ENCODE assay signal across 34 cellular contexts in genomic region chr10:115914475-115914874, GRCh38.
A peak's percentile ranks its signal among the peaks of the same experiment; 100 is the strongest.
DNase-seq lines count a peak whose midpoint lies in the region; ATAC-seq, FAIRE-seq and TF ChIP-seq lines count a peak whose summit lies in the region.
"Had no signal": no experiment of that assay in that cellular context is flagged by ENCODE, and none has a peak within 500 bp of the region (broad histone marks: within the 10 kb centered on the region; RNA-seq: fewer than 3 reads in every experiment).

No MANE protein-coding gene starts in this region.

- H4K20me1 ChIP-seq in HepG2 (ENCODE audit: insufficient read depth, low read length) (no peaks in the 10 kb centered on the region), IMR-90 (ENCODE audit: insufficient read depth, low read length) (no peaks in the 10 kb centered on the region)
- H4K20me1 ChIP-seq: BLaER1; BLaER1 treated with 17β-estradiol and CSF1 and Interleukin-3, amounts not matched to agents 10 nM and 100 nM had no signal

- H2AFZ ChIP-seq in HepG2 (ENCODE audit: low read length), result no peak overlapping the region
- peak overlapping the region; percentile 35 for H2AFZ ChIP-seq in IMR-90 (replicated peaks; ENCODE audit: low read length, poor library complexity)
- H2AFZ ChIP-seq in trophoblast cell (ENCODE audit: insufficient read depth, low read length, poor library complexity), result no peak overlapping the region

- TF ChIP-seq RAD21 in HepG2 (CRISPR knock-in tag; IDR thresholded peaks at IDR 0.05) (no peak), IMR-90 (IDR thresholded peaks at IDR 0.05; ENCODE audit: low read length) (no peak)

- H4K12ac ChIP-seq in trophoblast cell (ENCODE audit: low read depth, low read length), result no peak overlapping the region

- H4K91ac ChIP-seq in IMR-90 (ENCODE audit: insufficient read depth, low read depth, low read length) (no peak overlapping the region), trophoblast cell (ENCODE audit: low read depth, low read length) (no peak overlapping the region)

- H3K23ac ChIP-seq in IMR-90 (ENCODE audit: low read depth, low read length), result no peak overlapping the region
- H3K23ac ChIP-seq in trophoblast cell (ENCODE audit: low read length), result peak overlapping the region; percentile 45

- no peak for DNase-seq in HepG2 (ENCODE audit: low spot score)
- no peak for DNase-seq in right lobe of liver
- no peak for DNase-seq in IMR-90
- DNase-seq in RCC 7860 (ENCODE audit: low spot score), result peak; percentile 60
- DNase-seq in trophoblast cell, result no peak
- no peak for DNase-seq in stimulated activated CD4-positive, alpha-beta T cell treated with anti-CD3 and anti-CD28 coated beads, Interleukin-12 subunit alpha, Interleukin-12 subunit beta, amount 100 ng/mL, for 4 hours
- DNase-seq in iPS-NIHi7 (ENCODE audit: extremely low spot score), result no peak
- DNase-seq in DMS153 (lab: John Stamatoyannopoulos, UW), result no peak
- DNase-seq: 8988T; ACHN; AML-193; BE2C; C1 segment of cervical spinal cord; Caco-2; Calu3; CD4-positive, alpha-beta memory T cell; CD4-positive, alpha-beta T cell; CD4-positive, CD25-positive, alpha-beta regulatory T cell; CD8-positive, alpha-beta memory T cell; CD8-positive, alpha-beta T cell; COR-L47; DMS 273 treated with DMSO at 0.1 percent for 48 hours; DMS53; DMS79; DMS79 treated with DMSO at 0.1 percent for 48 hours; DND-41; EL had no signal

- no peak overlapping the region for H2BK120ac ChIP-seq in IMR-90 (ENCODE audit: low read depth, low read length)
- H2BK120ac ChIP-seq in trophoblast cell (ENCODE audit: insufficient read depth, low read length, poor library complexity), result no peak overlapping the region

- H3K18ac ChIP-seq in IMR-90 (ENCODE audit: low read depth, low read length) (no peak overlapping the region), trophoblast cell (ENCODE audit: low read length) (no peak overlapping the region)

- H3K9me3 ChIP-seq in HepG2 (ENCODE audit: low read length) (no peaks in the 10 kb centered on the region), right lobe of liver (no peaks in the 10 kb centered on the region), IMR-90 (ENCODE audit: control insufficient read depth, insufficient read depth, low read length) (0 out of 2 replicates have a peak, but pooled peaks cover 2% of the 10 kb centered on the region), trophoblast cell (ENCODE audit: insufficient read depth, low read depth, low read length) (peaks cover 2% of the 10 kb centered on the region)
- H3K9me3 ChIP-seq: BE2C, Caco-2 had no signal

- no TSS peak for BruUV-seq in HepG2 (replicated peaks; lab: Mats Ljungman, UMichigan)
- BruUV-seq in IMR-90 (replicated peaks; lab: Mats Ljungman, UMichigan), result no TSS peak

- H4K5ac ChIP-seq in IMR-90 (ENCODE audit: low read depth, low read length), result no peak overlapping the region

- 21% methylated on average over 2 of the region's 3 CpGs for WGBS in HepG2 (ENCODE audit: low lambda C conversion rate)
- WGBS in right lobe of liver (ENCODE audit: insufficient coverage, low coverage, low lambda C conversion rate, missing lambda C conversion rate), result 81% methylated on average over 2 of the region's 3 CpGs
- no CpG with 5 or more reads among the region's 3 CpGs for WGBS in IMR-90 (ENCODE audit: extremely low coverage in 2 of 2, insufficient read length in 1 of 2), 2 experiments
- WGBS in trophoblast cell (ENCODE audit: extremely low coverage, insufficient coverage, insufficient read length), result no CpG with 5 or more reads among the region's 3 CpGs

- POLR2A ChIA-PET in HepG2 (lab: Yijun Ruan, JAX), result no interaction called here
- POLR2A ChIA-PET in IMR-90 (lab: Charles Lee; ENCODE audit: unreplicated experiment), result no interaction called here

- H3K9me1 ChIP-seq in IMR-90 (ENCODE audit: insufficient read depth, low read length), result no peaks in the 10 kb centered on the region

- CTCF ChIA-PET in HepG2 (lab: Yijun Ruan, JAX; ENCODE audit: low intra/inter-chr PET ratio, low total read pairs), result no interaction called here
- CTCF ChIA-PET in IMR-90 (lab: Yijun Ruan, JAX), result no interaction called here

- H2BK12ac ChIP-seq in trophoblast cell (ENCODE audit: low read length), result no peak overlapping the region

- H3K4me1 ChIP-seq in HepG2 (ENCODE audit: insufficient read depth, low read length) (no peaks in the 10 kb centered on the region), right lobe of liver (no peaks in the 10 kb centered on the region), IMR-90 (ENCODE audit: control insufficient read depth, insufficient read depth, low read length) (peaks cover 2% of the 10 kb centered on the region; the same call in 1 of the 2 replicates), trophoblast cell (ENCODE audit: control insufficient read depth in 1 of 2, insufficient read depth in 2 of 2, low read length in 2 of 2) (no peaks in the 10 kb centered on the region)
- H3K4me1 ChIP-seq: BE2C; BLaER1; BLaER1 treated with 17β-estradiol and CSF1 and Interleukin-3, amounts not matched to agents 10 nM and 100 nM; Caco-2 had no signal

- H3K79me2 ChIP-seq in HepG2 (ENCODE audit: insufficient read depth, low read length), result no peaks in the 10 kb centered on the region
- H3K79me2 ChIP-seq in trophoblast cell (ENCODE audit: control insufficient read depth, insufficient read depth, low read length, poor library complexity), result no peaks in the 10 kb centered on the region

- dilution Hi-C loops in IMR-90 (cut with HindIII; ENCODE audit: low sequenced_read_pairs, unreplicated experiment), result no loop called here

- no peak overlapping the region for H3K14ac ChIP-seq in IMR-90 (replicated peaks; ENCODE audit: low read depth, low read length)
- no peak overlapping the region for H3K14ac ChIP-seq in trophoblast cell (ENCODE audit: low read length)

- H2BK5ac ChIP-seq in IMR-90 (ENCODE audit: low read depth, low read length, poor library complexity, severe bottlenecking) (no peak overlapping the region), trophoblast cell (ENCODE audit: low read depth, low read length, poor library complexity) (no peak overlapping the region)

- H2AK9ac ChIP-seq in IMR-90 (replicated peaks; ENCODE audit: low read depth, low read length, poor library complexity), result no peak overlapping the region

- intact Hi-C loops in HepG2 (cut with micrococcal nuclease; ENCODE audit: unreplicated experiment), result no loop called here
- intact Hi-C loops in right lobe of liver (cut with DNase I), result no loop called here
- intact Hi-C loops in IMR-90 (cut with micrococcal nuclease), result no loop called here

- no peaks in the 10 kb centered on the region for H3K79me1 ChIP-seq in IMR-90 (ENCODE audit: low read depth in 1 of 2, low read length in 2 of 2)
- H3K79me1 ChIP-seq in trophoblast cell (ENCODE audit: low read length), result no peaks in the 10 kb centered on the region

- H3K4me3 ChIP-seq in HepG2 (replicated peaks in 1 of 3; ENCODE audit: insufficient read depth in 1 of 3, low read depth in 2 of 3, low read length in 3 of 3) (no peak overlapping the region), right lobe of liver (no peak overlapping the region), IMR-90 (ENCODE audit: insufficient read depth, low read depth, low read length) (no peak overlapping the region), trophoblast cell (ENCODE audit: low read depth, low read length) (no peak overlapping the region)
- H3K4me3 ChIP-seq: A549; BLaER1; BLaER1 treated with 17β-estradiol and CSF1 and Interleukin-3, amounts not matched to agents 10 nM and 100 nM had no signal

- TF ChIP-seq EP300 in HepG2 (IDR thresholded peaks at IDR 0.05; ENCODE audit: low read depth in 2 of 2, low read length in 2 of 2) (no peak), HepG2 (CRISPR knock-in tag; IDR thresholded peaks at IDR 0.05; ENCODE audit: borderline replicate concordance) (no peak)

- H3K27me3 ChIP-seq in HepG2 (ENCODE audit: control insufficient read depth in 1 of 2, insufficient read depth in 2 of 2, low read length in 2 of 2) (0 out of 5 replicates have a peak, but pooled peaks cover 0 to 1% of the 10 kb centered on the region in 2 experiments), right lobe of liver (no peaks in the 10 kb centered on the region), IMR-90 (ENCODE audit: control insufficient read depth, insufficient read depth, low read length) (no peaks in the 10 kb centered on the region; the same call in none of the 2 replicates), trophoblast cell (ENCODE audit: insufficient read depth, low read length) (no peaks in the 10 kb centered on the region)
- H3K27me3 ChIP-seq: BE2C; BLaER1; BLaER1 treated with 17β-estradiol and CSF1 and Interleukin-3, amounts not matched to agents 10 nM and 100 nM had no signal

- no peak overlapping the region for H2BK20ac ChIP-seq in IMR-90 (ENCODE audit: low read depth, low read length)

- H3K4me2 ChIP-seq in HepG2 (ENCODE audit: low read depth, low read length) (no peak overlapping the region), IMR-90 (ENCODE audit: low read depth, low read length) (no peak overlapping the region), trophoblast cell (ENCODE audit: low read length) (no peak overlapping the region)
- H3K4me2 ChIP-seq: A549; BLaER1; BLaER1 treated with 17β-estradiol and CSF1 and Interleukin-3, amounts not matched to agents 10 nM and 100 nM had no signal

- H2AK5ac ChIP-seq in IMR-90 (ENCODE audit: low read depth, low read length), result no peak overlapping the region
- H2AK5ac ChIP-seq in trophoblast cell (ENCODE audit: low read length), result no peak overlapping the region

- H3K9ac ChIP-seq in HepG2 (ENCODE audit: insufficient read depth, low read depth, low read length), result no peak overlapping the region
- no peak overlapping the region for H3K9ac ChIP-seq in IMR-90 (ENCODE audit: low read depth, low read length)
- no peak overlapping the region for H3K9ac ChIP-seq in trophoblast cell (ENCODE audit: low read length)
- H3K9ac ChIP-seq: BLaER1; BLaER1 treated with 17β-estradiol and CSF1 and Interleukin-3, amounts not matched to agents 10 nM and 100 nM had no signal

- in situ Hi-C loops in HepG2 (cut with HindIII; ENCODE audit: extremely low pct_ligation_motif_present, low pct_unique_long_range_greater_than_20kb) (no loop called here), IMR-90 (cut with MboI; ENCODE audit: low sequenced_read_pairs) (no loop called here)

- H4K8ac ChIP-seq in IMR-90 (ENCODE audit: low read depth in 2 of 2, low read length in 2 of 2), result no peak overlapping the region
- H4K8ac ChIP-seq in trophoblast cell (ENCODE audit: low read depth, low read length), result no peak overlapping the region

- H3K4ac ChIP-seq in IMR-90 (ENCODE audit: low read depth, low read length) (no peak overlapping the region), trophoblast cell (ENCODE audit: low read depth, low read length) (no peak overlapping the region)

- no peaks in the 10 kb centered on the region for H3K36me3 ChIP-seq in HepG2 (replicated peaks in 1 of 2; ENCODE audit: control insufficient read depth in 1 of 2, insufficient read depth in 2 of 2, low read length in 2 of 2)
- H3K36me3 ChIP-seq in right lobe of liver, result no peaks in the 10 kb centered on the region
- H3K36me3 ChIP-seq in IMR-90 (ENCODE audit: control insufficient read depth, insufficient read depth, low read length), result no peaks in the 10 kb centered on the region
- H3K36me3 ChIP-seq in trophoblast cell (ENCODE audit: control insufficient read depth in 1 of 2, insufficient read depth in 2 of 2, low read length in 2 of 2), result no peaks in the 10 kb centered on the region
- H3K36me3 ChIP-seq: BE2C; BLaER1; BLaER1 treated with 17β-estradiol and CSF1 and Interleukin-3, amounts not matched to agents 10 nM and 100 nM had no signal

- H3K27ac ChIP-seq in HepG2 (ENCODE audit: extremely low read length, insufficient read depth, low read length) (no peak overlapping the region), right lobe of liver (no peak overlapping the region), IMR-90 (ENCODE audit: insufficient read depth, low read length) (no peak overlapping the region), trophoblast cell (ENCODE audit: low read depth, low read length) (no peak overlapping the region)
- H3K27ac ChIP-seq: 22Rv1; A549; BLaER1; BLaER1 treated with 17β-estradiol and CSF1 and Interleukin-3, amounts not matched to agents 10 nM and 100 nM; C4-2B had no signal

- no peak for ATAC-seq in HepG2
- no peak for ATAC-seq in right lobe of liver
- ATAC-seq in IMR-90 (ENCODE audit: low read depth), result no peak
- ATAC-seq: A549; CD8-positive, alpha-beta T cell had no signal

- no peak overlapping the region; the same call in 1 of the 2 replicates for H3K56ac ChIP-seq in IMR-90 (ENCODE audit: extremely low read depth, insufficient read depth, low read length)

- FAIRE-seq in HepG2 (lab: Jason Lieb, UNC) (no peak), RCC 7860 (lab: Jason Lieb, UNC) (no peak)
- FAIRE-seq: A204.1, A549, D721Med had no signal

- TF ChIP-seq CTCF in HepG2 (CRISPR knock-in tag; IDR thresholded peaks at IDR 0.05) (no peak), right lobe of liver (IDR thresholded peaks at IDR 0.05) (no peak), IMR-90 (conservative IDR thresholded peaks at IDR 0.05; ENCODE audit: low read depth, low read length) (no peak)

- TF ChIP-seq POLR2A in HepG2 (IDR thresholded peaks at IDR 0.05; ENCODE audit: insufficient read depth in 1 of 2, low read depth in 2 of 2, low read length in 2 of 2), result no peak
- no peak for TF ChIP-seq POLR2A in right lobe of liver (IDR thresholded peaks at IDR 0.05)
- no peak for TF ChIP-seq POLR2A in IMR-90 (IDR thresholded peaks at IDR 0.05; ENCODE audit: low read depth, low read length)

- no peak overlapping the region for H2BK15ac ChIP-seq in IMR-90 (ENCODE audit: low read depth, low read length)
